22 cellular contexts compared by ENCODE assay signal in the genomic region with DNA sequence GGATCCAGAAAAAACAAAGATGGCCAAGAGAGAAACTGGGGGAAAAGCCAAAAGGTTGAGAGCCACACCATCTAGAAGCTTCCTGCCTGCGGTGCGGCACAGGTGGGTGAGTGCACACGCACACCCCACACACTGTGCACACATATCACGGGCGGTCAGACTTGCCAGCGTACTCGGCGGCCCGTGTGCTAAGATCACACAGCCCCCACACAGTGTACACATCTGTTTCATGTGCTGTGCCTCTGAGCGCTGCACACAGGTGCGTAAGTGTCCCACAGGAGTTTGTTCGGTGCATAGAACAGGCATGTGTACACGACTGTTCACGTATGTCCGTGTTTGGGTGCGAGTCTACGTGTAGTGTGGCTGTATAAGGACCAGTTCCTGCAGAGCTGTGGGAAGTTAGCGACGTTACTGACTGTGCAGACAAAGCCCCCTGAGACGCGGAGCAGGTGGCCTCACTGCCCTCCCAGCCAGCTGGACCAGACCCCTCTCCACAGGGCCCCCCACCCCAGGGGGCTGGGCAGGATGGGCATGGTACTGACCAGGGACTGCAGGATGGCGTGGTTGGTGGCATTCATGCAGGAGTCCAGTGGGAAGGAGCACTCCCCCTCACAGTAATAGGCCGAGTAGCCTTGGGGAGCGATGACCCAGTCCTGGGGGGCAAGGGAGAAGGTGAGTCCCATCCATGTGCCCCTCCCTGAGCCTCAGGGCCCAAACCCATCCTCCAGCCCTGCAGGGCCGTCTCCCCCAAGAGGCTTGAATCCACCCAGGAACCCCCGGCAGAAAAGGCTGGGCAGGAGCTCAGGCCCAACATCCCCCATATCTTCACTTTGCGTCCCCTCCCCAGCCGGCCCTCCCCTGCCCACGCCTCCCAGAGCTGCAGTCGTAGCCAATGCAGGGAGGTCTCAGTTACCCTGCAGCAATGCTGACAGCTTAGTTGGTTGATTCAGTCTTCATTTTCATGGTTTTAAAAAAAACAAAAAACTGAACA. TPM values are rescaled to one million over a fixed set of nuclear protein-coding genes. Genes with fewer than 3 reads are reported as not detected.
DNase-seq lines count a peak whose midpoint lies in the region; ATAC-seq, FAIRE-seq and TF ChIP-seq lines count a peak whose summit lies in the region.
"Had no signal": no experiment of that assay in that cellular context is flagged by ENCODE, and none has a peak within 500 bp of the region (broad histone marks: within the 10 kb centered on the region; RNA-seq: fewer than 3 reads in every experiment).

No MANE protein-coding gene starts in this region.

- no peaks in the 10 kb centered on the region; the same call in 1 of the 2 replicates for H4K20me1 ChIP-seq in K562 (replicated peaks; ENCODE audit: control insufficient read depth, insufficient read depth, low read length)

- intact Hi-C loops in K562 (cut with micrococcal nuclease) = loop anchor here (5.0 kb wide), 1 partner anchor 241 kb away; no protein-coding TSS in a partner anchor

- POLR2A ChIA-PET in HEK293 (lab: Yijun Ruan, JAX) (no interaction called here), K562 (lab: Yijun Ruan, JAX) (no interaction called here)

- FAIRE-seq in K562 (lab: Jason Lieb, UNC) (no peak), urothelium cell line (lab: Jason Lieb, UNC) (peak; percentile 35)
- FAIRE-seq: GM12892, GM18507 had no signal

- H3K9ac ChIP-seq in K562 (ENCODE audit: insufficient read depth in 1 of 2, low read depth in 2 of 2, low read length in 2 of 2) = peak overlapping the region in 1 of 2 experiments; percentile 55; a peak in 1 of 4 replicates

- H2AFZ ChIP-seq in K562 (ENCODE audit: low read depth, low read length) = no peak overlapping the region

- WGBS in K562 (ENCODE audit: insufficient coverage, low coverage, missing lambda C conversion rate) = 82% methylated on average over 25 of the region's 30 CpGs

- CTCF ChIA-PET in HEK293 (lab: Yijun Ruan, JAX) = no interaction called here
- CTCF ChIA-PET in K562 (lab: Yijun Ruan, JAX; ENCODE audit: low intra/inter-chr PET ratio) = no interaction called here

- no peak overlapping the region for H3K4me2 ChIP-seq in K562 (ENCODE audit: insufficient read depth, low read length)

- no peaks in the 10 kb centered on the region for H3K9me1 ChIP-seq in K562 (ENCODE audit: control insufficient read depth, insufficient read depth, low read length)

- no peaks in the 10 kb centered on the region for H3K27me3 ChIP-seq in K562 (ENCODE audit: control insufficient read depth in 2 of 2, insufficient read depth in 2 of 2, low read length in 2 of 2)
- H3K27me3 ChIP-seq: BE2C had no signal

- no peak for TF ChIP-seq CTCF in HEK293 (tag by site-specific recombination; IDR thresholded peaks at IDR 0.05)
- TF ChIP-seq CTCF in K562 (IDR thresholded peaks at IDR 0.05 in 2 of 3, conservative IDR thresholded peaks at IDR 0.05 in 1 of 3; ENCODE audit: insufficient read depth in 2 of 3, low read depth in 1 of 3, low read length in 3 of 3) = no peak

- no peak for ATAC-seq in K562
- ATAC-seq in GM19467 (IDR thresholded peaks at IDR 0.05; ENCODE audit: unreplicated experiment) = no peak
- no peak for ATAC-seq in GM18517 (IDR thresholded peaks at IDR 0.05; ENCODE audit: unreplicated experiment)
- ATAC-seq: HCT116 had no signal

- H3K36me3 ChIP-seq in HEK293 (ENCODE audit: control insufficient read depth in 2 of 2, insufficient read depth in 1 of 2, low read length in 2 of 2) (peaks cover 0 to 35% of the 10 kb centered on the region in 2 experiments; a peak in 1 of 3 replicates), K562 (ENCODE audit: control insufficient read depth, insufficient read depth, low read length) (peaks cover 7% of the 10 kb centered on the region; the same call in 2 of the 3 replicates)
- H3K36me3 ChIP-seq: BE2C had no signal

- in situ Hi-C loops in K562 (cut with MboI) = loop anchor here (5.0 kb wide), 1 partner anchor 241 kb away; no protein-coding TSS in a partner anchor

- BruUV-seq in K562 (replicated peaks; lab: Mats Ljungman, UMichigan) = no TSS peak

- H3K27ac ChIP-seq in HEK293 (ENCODE audit: extremely low read depth, low read depth, low read length) (no peak overlapping the region), K562 (ENCODE audit: extremely low read depth, low read depth, low read length) (no peak overlapping the region)

- H3K4me1 ChIP-seq in HEK293 (ENCODE audit: control insufficient read depth, insufficient read depth, low read length) (no peaks in the 10 kb centered on the region), K562 (replicated peaks in 1 of 2; ENCODE audit: control insufficient read depth in 2 of 2, insufficient read depth in 2 of 2, low read length in 2 of 2) (peaks cover 0 to 18% of the 10 kb centered on the region in 2 experiments; a peak in 2 of 5 replicates)
- H3K4me1 ChIP-seq: BE2C had no signal

- no peaks in the 10 kb centered on the region for H3K79me2 ChIP-seq in K562 (ENCODE audit: control insufficient read depth, insufficient read depth, low read length)

- no peak overlapping the region for H3K4me3 ChIP-seq in HEK293 (ENCODE audit: low read depth, low read length)
- no peak overlapping the region for H3K4me3 ChIP-seq in K562

- TF ChIP-seq EP300 in K562 (IDR thresholded peaks at IDR 0.05; ENCODE audit: low read length) = no peak

- DNase-seq in K562 (ENCODE audit: extremely low read depth in 1 of 4, low spot score in 3 of 4) (no peak), mesenteric fat pad (ENCODE audit: low spot score) (peak; percentile 59), urothelium cell line (ENCODE audit: low spot score) (no peak)
- DNase-seq: BE2C; C1 segment of cervical spinal cord; CD4-positive, CD25-positive, alpha-beta regulatory T cell; CD8-positive, alpha-beta memory T cell; COR-L47; DMS 273 treated with DMSO at 0.1 percent for 48 hours; DMS53; DND-41; EL; GOT3; H7 had no signal

- H3K9me3 ChIP-seq in HEK293 (ENCODE audit: control insufficient read depth, insufficient read depth, low read depth, low read length) = no peaks in the 10 kb centered on the region
- H3K9me3 ChIP-seq in K562 (replicated peaks; ENCODE audit: control insufficient read depth, insufficient read depth, low read depth, low read length) = no peaks in the 10 kb centered on the region
- H3K9me3 ChIP-seq: BE2C had no signal

- TF ChIP-seq RAD21 in K562 (CRISPR knock-in tag; conservative IDR thresholded peaks at IDR 0.05 in 1 of 2, IDR thresholded peaks at IDR 0.05 in 1 of 2) = no peak

- TF ChIP-seq POLR2A in K562 (conservative IDR thresholded peaks at IDR 0.05) = no peak

RNA-seq across cellular contexts. Expression of a gene that starts 8.3 kb away (rescaled TPM):
- total RNA-seq in K562 (2011; cell fraction: chromatin; rRNA removed; ENCODE audit: low replicate concordance) = 1.4 and 2.6 TPM in 2 replicates
- 1.0 and 1.3 TPM in 2 replicates for total RNA-seq in K562 (2011; cell fraction: nucleolus; rRNA removed)
- total RNA-seq in K562 (2011; cell fraction: nucleoplasm; rRNA removed) = 1.3 and 1.5 TPM in 2 replicates
- total RNA-seq in K562 (2014; rRNA removed) (0.54 and 0.57 TPM in 2 replicates), K562 (2014; rRNA removed; fragmentation: Illumina TruSeq; extraction: Trizol) (0.22 TPM in 1 of 2 replicates, not detected in the other), K562 (2015; rRNA removed; fragmentation: Illumina TruSeq; extraction: Trizol) (0.22 and 0.23 TPM in 2 replicates), K562 (2021) (0.31 and 0.64 TPM in 2 replicates), mesenteric fat pad (0.87 TPM)
- polyA plus RNA-seq in K562 (2011; rRNA removed) (0.08 and 0.39 TPM in 2 replicates), K562 (2014; fragmentation: Illumina TruSeq; extraction: Trizol) (0.21 and 0.37 TPM in 2 replicates), K562 (2014; fragmentation: Nextera tagmentation; extraction: Ambion mirVana) (not detected), K562 (2014; rRNA removed) (0.05 and 0.37 TPM in 2 replicates)
- 0.21 and 0.28 TPM in 2 replicates for polyA plus RNA-seq in K562 (2011; cell fraction: cytosol; rRNA removed)
- 1.2 and 1.5 TPM in 2 replicates for polyA plus RNA-seq in K562 (2011; cell fraction: nucleus; rRNA removed)
- polyA plus RNA-seq in K562 (2012) = 0.44 and 0.78 TPM in 2 replicates
- 0.28 and 0.33 TPM in 2 replicates for polyA minus RNA-seq in K562 (2011; rRNA and poly(A)+ RNA removed)
- not detected in 2 replicates for polyA minus RNA-seq in K562 (2011; cell fraction: cytosol; rRNA and poly(A)+ RNA removed)
- polyA minus RNA-seq in K562 (2011; cell fraction: nucleus; rRNA and poly(A)+ RNA removed) = not detected in 2 replicates
- total RNA-seq: A172; CD4-positive, CD25-positive, alpha-beta regulatory T cell; G401; H7 had no signal
- polyA plus RNA-seq: CD4-positive, CD25-positive, alpha-beta regulatory T cell; CD8-positive, alpha-beta memory T cell had no signal

RNA-seq across cellular contexts. Expression of a gene that starts 24.2 kb away (rescaled TPM):
- total RNA-seq in K562 (2011; cell fraction: chromatin; rRNA removed; ENCODE audit: low replicate concordance) = 82.2 and 84.9 TPM in 2 replicates
- 64.3 and 64.9 TPM in 2 replicates for total RNA-seq in K562 (2011; cell fraction: nucleolus; rRNA removed)
- total RNA-seq in K562 (2011; cell fraction: nucleoplasm; rRNA removed) = 89.9 and 148 TPM in 2 replicates
- 75.4 and 84.7 TPM in 2 replicates for total RNA-seq in K562 (2014; rRNA removed)
- 107 and 113 TPM in 2 replicates for total RNA-seq in K562 (2014; rRNA removed; fragmentation: Illumina TruSeq; extraction: Trizol)
- total RNA-seq in K562 (2015; rRNA removed; fragmentation: Illumina TruSeq; extraction: Trizol) = 99.9 and 100.0 TPM in 2 replicates
- total RNA-seq in K562 (2021) = 94.2 and 108 TPM in 2 replicates
- polyA plus RNA-seq in K562 (2011; rRNA removed) = 162 and 163 TPM in 2 replicates
- polyA plus RNA-seq in K562 (2011; cell fraction: cytosol; rRNA removed) = 121 and 152 TPM in 2 replicates
- 98.0 and 123 TPM in 2 replicates for polyA plus RNA-seq in K562 (2011; cell fraction: nucleus; rRNA removed)
- polyA plus RNA-seq in K562 (2012) = 94.9 and 105 TPM in 2 replicates
- polyA plus RNA-seq in K562 (2014; fragmentation: Illumina TruSeq; extraction: Trizol) = 119 and 131 TPM in 2 replicates
- 100 to 1,000 TPM; 369 to 444 TPM for polyA plus RNA-seq in K562 (2014; fragmentation: Nextera tagmentation; extraction: Ambion mirVana)
- polyA plus RNA-seq in K562 (2014; rRNA removed) = 136 and 154 TPM in 2 replicates
- polyA minus RNA-seq in K562 (2011; rRNA and poly(A)+ RNA removed) = 85.1 and 88.0 TPM in 2 replicates
- 28.3 and 30.2 TPM in 2 replicates for polyA minus RNA-seq in K562 (2011; cell fraction: cytosol; rRNA and poly(A)+ RNA removed)
- polyA minus RNA-seq in K562 (2011; cell fraction: nucleus; rRNA and poly(A)+ RNA removed) = 35.5 and 68.5 TPM in 2 replicates
- 28.2 TPM for total RNA-seq in mesenteric fat pad

RNA-seq across cellular contexts. Expression of a gene that starts 25.8 kb away (rescaled TPM):
- total RNA-seq in K562 (2011; cell fraction: chromatin; rRNA removed; ENCODE audit: low replicate concordance) = 0.16 and 0.32 TPM in 2 replicates
- total RNA-seq in K562 (2011; cell fraction: nucleolus; rRNA removed) = 0.53 and 0.67 TPM in 2 replicates
- total RNA-seq in K562 (2011; cell fraction: nucleoplasm; rRNA removed) = 0.29 and 0.31 TPM in 2 replicates
- 0.18 and 0.20 TPM in 2 replicates for total RNA-seq in K562 (2014; rRNA removed)
- total RNA-seq in K562 (2014; rRNA removed; fragmentation: Illumina TruSeq; extraction: Trizol) = 0.10 and 0.11 TPM in 2 replicates
- 0.11 and 0.14 TPM in 2 replicates for total RNA-seq in K562 (2015; rRNA removed; fragmentation: Illumina TruSeq; extraction: Trizol)
- total RNA-seq in K562 (2021) = 0.33 and 0.36 TPM in 2 replicates
- polyA plus RNA-seq in K562 (2011; rRNA removed) = 0.14 and 0.15 TPM in 2 replicates
- polyA plus RNA-seq in K562 (2011; cell fraction: cytosol; rRNA removed) = 0.09 and 0.13 TPM in 2 replicates
- 0.14 and 0.17 TPM in 2 replicates for polyA plus RNA-seq in K562 (2011; cell fraction: nucleus; rRNA removed)
- 0.34 and 0.62 TPM in 2 replicates for polyA plus RNA-seq in K562 (2012)
- 0.14 and 0.18 TPM in 2 replicates for polyA plus RNA-seq in K562 (2014; fragmentation: Illumina TruSeq; extraction: Trizol)
- polyA plus RNA-seq in K562 (2014; fragmentation: Nextera tagmentation; extraction: Ambion mirVana) = under 1 TPM; 0.03 to 0.04 TPM
- 0.09 and 0.22 TPM in 2 replicates for polyA plus RNA-seq in K562 (2014; rRNA removed)
- polyA minus RNA-seq in K562 (2011; rRNA and poly(A)+ RNA removed) = 0.09 and 0.18 TPM in 2 replicates
- polyA minus RNA-seq in K562 (2011; cell fraction: cytosol; rRNA and poly(A)+ RNA removed) = not detected in 2 replicates
- 0.13 and 0.22 TPM in 2 replicates for polyA minus RNA-seq in K562 (2011; cell fraction: nucleus; rRNA and poly(A)+ RNA removed)
- 0.74 TPM for total RNA-seq in mesenteric fat pad
